12 cellular contexts compared by ENCODE assay signal in the genomic region with DNA sequence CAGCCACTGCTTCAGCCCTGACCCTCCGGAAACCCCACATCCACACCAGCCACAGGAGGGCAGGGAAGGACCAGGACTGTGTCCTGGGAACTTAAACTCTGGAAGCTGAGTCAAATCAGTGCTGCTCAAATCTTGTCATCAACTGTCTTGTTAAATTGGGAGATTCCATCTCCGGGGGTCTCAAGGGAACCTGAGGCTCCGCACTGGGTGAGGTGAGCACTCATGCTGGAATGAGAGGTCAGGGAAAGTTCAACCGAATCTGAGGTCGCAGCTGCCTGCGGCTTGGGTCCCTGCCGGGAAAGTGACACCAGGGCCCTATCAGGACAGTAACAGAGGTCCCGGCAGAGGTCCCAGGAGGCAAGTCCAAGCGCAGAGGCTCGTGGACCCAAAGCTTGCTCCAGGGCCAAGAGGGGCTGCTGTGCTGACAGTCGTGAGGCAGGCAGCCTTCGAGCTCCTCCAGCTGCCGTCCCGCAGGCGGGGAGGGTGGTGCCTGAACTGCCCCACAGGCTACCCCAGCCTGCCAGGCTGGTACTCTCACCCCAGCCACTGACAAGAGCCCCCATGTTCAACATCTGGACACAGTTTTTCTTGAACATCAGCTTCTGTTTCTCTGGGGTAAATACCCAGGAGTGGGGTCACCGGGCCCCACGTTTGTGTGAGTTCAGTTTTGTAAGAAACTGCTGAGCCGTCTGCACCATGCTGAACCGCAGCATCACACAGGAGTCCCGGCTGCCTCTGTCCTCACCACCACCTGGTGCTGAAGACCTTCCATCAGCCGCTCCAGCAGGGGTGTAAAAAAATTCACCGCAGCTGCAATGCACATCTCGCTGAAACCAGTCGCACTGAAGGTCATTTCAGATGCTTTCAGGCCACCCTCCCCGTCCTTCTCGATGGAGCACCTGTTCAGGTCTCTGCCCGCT.
DNase-seq lines count a peak whose midpoint lies in the region; ATAC-seq and TF ChIP-seq lines count a peak whose summit lies in the region.
"Had no signal": no experiment of that assay in that cellular context is flagged by ENCODE, and none has a peak within 500 bp of the region (broad histone marks: within the 10 kb centered on the region; RNA-seq: fewer than 3 reads in every experiment).

No MANE protein-coding gene starts in this region.

- H3K14ac ChIP-seq in H9 (ENCODE audit: insufficient read depth, low read length): no peak overlapping the region; the same call in 1 of the 2 replicates

- no peak overlapping the region for H3K4me2 ChIP-seq in H9 (ENCODE audit: insufficient read depth, insufficient read length, low read length)

- no peak overlapping the region for H4K5ac ChIP-seq in H9 (ENCODE audit: insufficient read length, low read depth, low read length)

- H3K4me3 ChIP-seq in astrocyte of the spinal cord (ENCODE audit: low read depth, low read length) (no peak overlapping the region), right cardiac atrium (ENCODE audit: low read length) (no peak overlapping the region)
- H3K4me3 ChIP-seq: ascending aorta, tibial nerve had no signal

- H2BK120ac ChIP-seq in H9 (ENCODE audit: low read depth, low read length, poor library complexity, severe bottlenecking): no peak overlapping the region

- H2BK15ac ChIP-seq in H9 (ENCODE audit: low read depth, low read length): no peak overlapping the region

- H3K27me3 ChIP-seq in H9 (ENCODE audit: insufficient read depth, low read length) (no peaks in the 10 kb centered on the region), right cardiac atrium (ENCODE audit: control insufficient read depth, insufficient read depth) (no peaks in the 10 kb centered on the region)
- H3K27me3 ChIP-seq: ascending aorta, tibial nerve had no signal

- peak overlapping the region in 1 of 3 experiments; percentile 44; a peak in 1 of 7 replicates for H3K27ac Mint-ChIP-seq in H9
- H3K27ac Mint-ChIP-seq in stimulated activated naive CD8-positive, alpha-beta T cell treated with anti-CD3 and anti-CD28 coated beads, Interleukin-15, amount 100 ng/mL, for 72 hours: no peak overlapping the region

- H3K4me1 ChIP-seq in H9 (ENCODE audit: insufficient read depth, low read length) (no peaks in the 10 kb centered on the region), right cardiac atrium (ENCODE audit: control insufficient read depth, insufficient read depth, low read length) (peaks cover 10% of the 10 kb centered on the region)

- H2AFZ ChIP-seq in H9 (ENCODE audit: low read length): no peak overlapping the region

- H4K8ac ChIP-seq in H9 (replicated peaks; ENCODE audit: insufficient read length, low read depth, low read length): no peak overlapping the region

- H2BK12ac ChIP-seq in H9 (ENCODE audit: insufficient read length, low read depth, low read length): no peak overlapping the region

- in situ Hi-C loops in astrocyte of the spinal cord (cut with HindIII; ENCODE audit: low sequenced_read_pairs): no loop called here

- H3K9me3 ChIP-seq in H9 (ENCODE audit: control insufficient read depth, low read depth, low read length) (no peaks in the 10 kb centered on the region), right cardiac atrium (ENCODE audit: control insufficient read depth, low read length) (no peaks in the 10 kb centered on the region)
- H3K9me3 ChIP-seq: ascending aorta, tibial nerve had no signal

- no peaks in the 10 kb centered on the region for H3K36me3 Mint-ChIP-seq in H9 (ENCODE audit: insufficient read depth in 1 of 3, low read depth in 3 of 3)

- DNase-seq in H9 (no peak), astrocyte of the spinal cord (ENCODE audit: low read depth, low spot score) (peak; percentile 36), right cardiac atrium (peak; percentile 62 to 78 (median 67)), retina (peak; percentile 61), NCI-H524 treated with DMSO at 0.1 percent for 48 hours (lab: John Stamatoyannopoulos, UW) (no peak)
- no peak for DNase-seq in stimulated activated naive CD8-positive, alpha-beta T cell treated with anti-CD3 and anti-CD28 coated beads, Interleukin-15, amount 100 ng/mL, for 72 hours
- no peak for DNase-seq in activated CD4-positive, alpha-beta T cell treated with anti-CD3 and anti-CD28 coated beads, Interleukin-2, amount 50 U/mL, for 1 hour
- DNase-seq: DMS79, NCI-H187 had no signal

- H3K9me3 Mint-ChIP-seq in H9: no peaks in the 10 kb centered on the region
- H3K9me3 Mint-ChIP-seq in stimulated activated naive CD8-positive, alpha-beta T cell treated with anti-CD3 and anti-CD28 coated beads, Interleukin-15, amount 100 ng/mL, for 72 hours: peaks cover 0 to 7% of the 10 kb centered on the region in 2 donors

- no peaks in the 10 kb centered on the region for H3K27me3 Mint-ChIP-seq in H9 (ENCODE audit: low read depth)
- H3K27me3 Mint-ChIP-seq in stimulated activated naive CD8-positive, alpha-beta T cell treated with anti-CD3 and anti-CD28 coated beads, Interleukin-15, amount 100 ng/mL, for 72 hours: peaks cover 29% of the 10 kb centered on the region

- intact Hi-C loops in right cardiac atrium (cut with DNase I): no loop called here

- TF ChIP-seq CTCF in H9 (conservative IDR thresholded peaks at IDR 0.05) (0 out of 3 replicates have a peak, but pooled peaks have one; percentile 8), astrocyte of the spinal cord (IDR thresholded peaks at IDR 0.05; ENCODE audit: low read depth, low read length) (peak; percentile 34)

- H3K56ac ChIP-seq in H9 (ENCODE audit: insufficient read length, low read depth, low read length): no peak overlapping the region

- H3T11ph ChIP-seq in H9 (ENCODE audit: low read length): no peak overlapping the region

- ATAC-seq in right cardiac atrium (peak; percentile 60 to 69), GM21619 (IDR thresholded peaks at IDR 0.05; ENCODE audit: unreplicated experiment) (no peak)
- ATAC-seq in stimulated activated naive CD8-positive, alpha-beta T cell treated with anti-CD3 and anti-CD28 coated beads, Interleukin-15, amount 100 ng/mL, for 72 hours: no peak

- H3K79me2 ChIP-seq in H9 (ENCODE audit: insufficient read depth, low read length): no peaks in the 10 kb centered on the region

- no peak overlapping the region for H3K23ac ChIP-seq in H9 (ENCODE audit: insufficient read length, low read depth, low read length)

- no peak overlapping the region for H2AK5ac ChIP-seq in H9 (ENCODE audit: insufficient read length, low read length)

- H3K23me2 ChIP-seq in H9 (ENCODE audit: insufficient read length, low read depth, low read length, poor library complexity, severe bottlenecking): no peaks in the 10 kb centered on the region

- H3K4me3 Mint-ChIP-seq in H9: no peak overlapping the region
- no peak overlapping the region for H3K4me3 Mint-ChIP-seq in stimulated activated naive CD8-positive, alpha-beta T cell treated with anti-CD3 and anti-CD28 coated beads, Interleukin-15, amount 100 ng/mL, for 72 hours

- no peak overlapping the region for H2BK20ac ChIP-seq in H9 (ENCODE audit: low read depth, low read length, poor library complexity, severe bottlenecking)

- H3K9ac ChIP-seq in H9 (ENCODE audit: extremely low read depth, insufficient read length, low read length): no peak overlapping the region

- peaks cover 21 to 27% of the 10 kb centered on the region in 2 experiments for H3K4me1 Mint-ChIP-seq in H9
- H3K4me1 Mint-ChIP-seq in stimulated activated naive CD8-positive, alpha-beta T cell treated with anti-CD3 and anti-CD28 coated beads, Interleukin-15, amount 100 ng/mL, for 72 hours: no peaks in the 10 kb centered on the region

- no peak overlapping the region for H4K91ac ChIP-seq in H9 (ENCODE audit: insufficient read length, low read depth, low read length)

- no peaks in the 10 kb centered on the region for H4K20me1 ChIP-seq in H9 (ENCODE audit: control insufficient read depth, insufficient read depth, insufficient read length)

- H3K4ac ChIP-seq in H9 (ENCODE audit: low read depth, low read length): no peak overlapping the region

- H3K18ac ChIP-seq in H9 (ENCODE audit: insufficient read length, low read depth, low read length): no peak overlapping the region

- no peak overlapping the region for H3K27ac ChIP-seq in H9 (ENCODE audit: insufficient read length, low read depth, low read length)
- no peak overlapping the region for H3K27ac ChIP-seq in right cardiac atrium (ENCODE audit: low read length)
- H3K27ac ChIP-seq: ascending aorta had no signal

- peaks cover 5% of the 10 kb centered on the region for H3K79me1 ChIP-seq in H9 (ENCODE audit: insufficient read depth, low read depth, low read length, poor library complexity, severe bottlenecking)

- H2BK5ac ChIP-seq in H9 (ENCODE audit: insufficient read length, low read length): no peak overlapping the region

- no CpG with 5 or more reads among the region's 27 CpGs for WGBS in H9 (ENCODE audit: extremely low coverage, insufficient read length, low lambda C conversion rate)
- 57% methylated on average over 27 of the region's 27 CpGs for WGBS in right cardiac atrium

Comparison
In these comparisons a context has a peak if more than half of its experiments do, and no peak if none do; other contexts are left out.
1. DNase-seq: peak in astrocyte of the spinal cord (single experiment), right cardiac atrium (3 of 3) and retina (single experiment); none in H9 (single experiment), stimulated activated naive CD8-positive, alpha-beta T cell treated with anti-CD3 and anti-CD28 coated beads, Interleukin-15, amount 100 ng/mL, for 72 hours (0 of 2), NCI-H524 treated with DMSO at 0.1 percent for 48 hours (single experiment) and activated CD4-positive, alpha-beta T cell treated with anti-CD3 and anti-CD28 coated beads, Interleukin-2, amount 50 U/mL, for 1 hour (single experiment).
2. ATAC-seq: peak in right cardiac atrium (2 of 2); none in stimulated activated naive CD8-positive, alpha-beta T cell treated with anti-CD3 and anti-CD28 coated beads, Interleukin-15, amount 100 ng/mL, for 72 hours (single experiment) and GM21619 (single experiment).